7 cellular contexts compared by ENCODE assay signal in the genomic region with DNA sequence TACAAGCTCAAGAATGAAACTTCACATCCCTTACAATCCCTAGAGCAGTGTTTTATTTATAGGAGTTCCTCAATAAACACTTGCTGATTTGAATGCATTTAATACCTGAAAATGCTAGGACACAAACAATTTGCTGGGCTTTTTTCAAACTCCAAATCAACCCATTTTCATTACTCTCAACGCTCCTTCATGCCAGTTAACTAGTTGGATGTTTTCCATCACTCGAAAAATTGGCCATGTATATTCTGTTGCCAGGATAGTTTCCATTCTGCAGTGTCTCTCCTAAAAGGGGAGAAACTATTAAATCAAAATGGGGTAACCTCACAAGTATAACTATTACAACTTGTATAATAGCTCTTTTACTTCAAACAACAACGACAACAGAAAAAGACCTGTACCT. TPM values are rescaled to one million over a fixed set of nuclear protein-coding genes. Genes with fewer than 3 reads are reported as not detected.
DNase-seq lines count a peak whose midpoint lies in the region; ATAC-seq and TF ChIP-seq lines count a peak whose summit lies in the region.

No MANE protein-coding gene starts in this region.

- no peak for DNase-seq in HFFc6
- no peak for DNase-seq in activated B cell treated with CpG ODN at 0.5 μM for 24 hours
- DNase-seq in right cardiac atrium = no peak
- no peak for DNase-seq in stimulated activated naive B cell treated with anti-CD40 and anti-IgM and Interleukin-4, amounts not matched to agents 10 μg/mL and 1 μg/mL and 100 μg/mL, for 72 hours
- DNase-seq in 8988T = no peak

- H3K4me3 ChIP-seq in right cardiac atrium (ENCODE audit: low read length) = peak overlapping the region; percentile 81

- 41% methylated on average over 3 of the region's 3 CpGs for WGBS in right cardiac atrium

- H3K27me3 ChIP-seq in right cardiac atrium (ENCODE audit: control insufficient read depth, insufficient read depth) = no peaks in the 10 kb centered on the region

- CTCF ChIA-PET in activated B cell treated with CpG ODN at 0.5 μM for 24 hours (lab: Charles Lee) = no interaction called here

- H3K9me3 Mint-ChIP-seq in HFFc6 (peaks cover 4% of the 10 kb centered on the region), activated B cell treated with CpG ODN at 0.5 μM for 24 hours (peaks cover 4% of the 10 kb centered on the region)
- H3K9me3 Mint-ChIP-seq in stimulated activated naive B cell treated with anti-CD40 and anti-IgM and Interleukin-4, amounts not matched to agents 10 μg/mL and 1 μg/mL and 100 μg/mL, for 72 hours = peaks cover 0 to 6% of the 10 kb centered on the region in 2 donors

- TF ChIP-seq CTCF in HFFc6 (IDR thresholded peaks at IDR 0.05) (no peak), activated B cell treated with CpG ODN at 0.5 μM for 24 hours (IDR thresholded peaks at IDR 0.05) (no peak)

- H3K4me3 Mint-ChIP-seq in HFFc6 = peak overlapping the region; percentile 93
- H3K4me3 Mint-ChIP-seq in activated B cell treated with CpG ODN at 0.5 μM for 24 hours = peak overlapping the region; percentile 98
- H3K4me3 Mint-ChIP-seq in stimulated activated naive B cell treated with anti-CD40 and anti-IgM and Interleukin-4, amounts not matched to agents 10 μg/mL and 1 μg/mL and 100 μg/mL, for 72 hours = peak overlapping the region; percentile 93 to 95

- ATAC-seq in activated B cell treated with CpG ODN at 0.5 μM for 24 hours (ENCODE audit: low read depth) (no peak), right cardiac atrium (no peak), HG03442 (IDR thresholded peaks at IDR 0.05; ENCODE audit: unreplicated experiment) (no peak), GM18505 (IDR thresholded peaks at IDR 0.05; ENCODE audit: unreplicated experiment) (no peak)
- ATAC-seq in stimulated activated naive B cell treated with anti-CD40 and anti-IgM and Interleukin-4, amounts not matched to agents 10 μg/mL and 1 μg/mL and 100 μg/mL, for 72 hours (replicated peaks) = no peak

- H3K27ac ChIP-seq in right cardiac atrium (ENCODE audit: low read length) = peak overlapping the region; percentile 30

- H3K27me3 Mint-ChIP-seq in HFFc6 (ENCODE audit: insufficient read depth) (0 out of 2 replicates have a peak, but pooled peaks cover 3% of the 10 kb centered on the region), activated B cell treated with CpG ODN at 0.5 μM for 24 hours (no peaks in the 10 kb centered on the region)
- no peaks in the 10 kb centered on the region for H3K27me3 Mint-ChIP-seq in stimulated activated naive B cell treated with anti-CD40 and anti-IgM and Interleukin-4, amounts not matched to agents 10 μg/mL and 1 μg/mL and 100 μg/mL, for 72 hours

- H3K4me1 ChIP-seq in right cardiac atrium (ENCODE audit: control insufficient read depth, insufficient read depth, low read length) = no peaks in the 10 kb centered on the region

- H3K36me3 Mint-ChIP-seq in HFFc6 (ENCODE audit: low read depth) (peaks cover 55% of the 10 kb centered on the region), activated B cell treated with CpG ODN at 0.5 μM for 24 hours (ENCODE audit: low read depth) (peaks cover 32% of the 10 kb centered on the region)
- peaks cover 28 to 33% of the 10 kb centered on the region in 2 donors for H3K36me3 Mint-ChIP-seq in stimulated activated naive B cell treated with anti-CD40 and anti-IgM and Interleukin-4, amounts not matched to agents 10 μg/mL and 1 μg/mL and 100 μg/mL, for 72 hours

- H3K9me3 ChIP-seq in right cardiac atrium (ENCODE audit: control insufficient read depth, low read length) = no peaks in the 10 kb centered on the region

- TF ChIP-seq POLR2A in GM18505 (IDR thresholded peaks at IDR 0.05; ENCODE audit: borderline replicate concordance, extremely low read depth, insufficient read depth, insufficient read length) = no peak

- POLR2A ChIA-PET in activated B cell treated with CpG ODN at 0.5 μM for 24 hours (lab: Charles Lee) = no interaction called here

- H3K4me1 Mint-ChIP-seq in HFFc6 (ENCODE audit: low read depth) = peaks cover 65% of the 10 kb centered on the region
- peaks cover 31% of the 10 kb centered on the region for H3K4me1 Mint-ChIP-seq in activated B cell treated with CpG ODN at 0.5 μM for 24 hours
- H3K4me1 Mint-ChIP-seq in stimulated activated naive B cell treated with anti-CD40 and anti-IgM and Interleukin-4, amounts not matched to agents 10 μg/mL and 1 μg/mL and 100 μg/mL, for 72 hours = peaks cover 12 to 24% of the 10 kb centered on the region in 2 donors

- H3K27ac Mint-ChIP-seq in HFFc6 (peak overlapping the region; percentile 99), activated B cell treated with CpG ODN at 0.5 μM for 24 hours (peak overlapping the region; percentile 99)
- peak overlapping the region; percentile 99 for H3K27ac Mint-ChIP-seq in stimulated activated naive B cell treated with anti-CD40 and anti-IgM and Interleukin-4, amounts not matched to agents 10 μg/mL and 1 μg/mL and 100 μg/mL, for 72 hours

- intact Hi-C loops in activated B cell treated with CpG ODN at 0.5 μM for 24 hours (cut with micrococcal nuclease) (loop anchor here (2.0 kb wide), 2 partner anchors 23 to 373 kb away; no protein-coding TSS in a partner anchor), right cardiac atrium (cut with DNase I) (no loop called here)

RNA-seq across cellular contexts. Expression of a gene that starts 1.2 kb away (rescaled TPM):
- total RNA-seq in HFFc6 (2021; fragmentation: NEBNext Ultra II Directional; extraction: Animal tissue kit (Norgen Biotek cat#: 25700)) = 10 to 100 TPM; 78.3 to 93.4 (median 87.8) TPM
- total RNA-seq in activated B cell treated with CpG ODN at 0.5 μM for 24 hours = 32.5 and 33.8 TPM in 2 replicates
- total RNA-seq in right cardiac atrium = 10 to 100 TPM; 48.9 to 73.0 (median 54.2) TPM
- 38.2 TPM for polyA plus RNA-seq in right cardiac atrium
